10 cellular contexts compared by ENCODE assay signal in the genomic region with DNA sequence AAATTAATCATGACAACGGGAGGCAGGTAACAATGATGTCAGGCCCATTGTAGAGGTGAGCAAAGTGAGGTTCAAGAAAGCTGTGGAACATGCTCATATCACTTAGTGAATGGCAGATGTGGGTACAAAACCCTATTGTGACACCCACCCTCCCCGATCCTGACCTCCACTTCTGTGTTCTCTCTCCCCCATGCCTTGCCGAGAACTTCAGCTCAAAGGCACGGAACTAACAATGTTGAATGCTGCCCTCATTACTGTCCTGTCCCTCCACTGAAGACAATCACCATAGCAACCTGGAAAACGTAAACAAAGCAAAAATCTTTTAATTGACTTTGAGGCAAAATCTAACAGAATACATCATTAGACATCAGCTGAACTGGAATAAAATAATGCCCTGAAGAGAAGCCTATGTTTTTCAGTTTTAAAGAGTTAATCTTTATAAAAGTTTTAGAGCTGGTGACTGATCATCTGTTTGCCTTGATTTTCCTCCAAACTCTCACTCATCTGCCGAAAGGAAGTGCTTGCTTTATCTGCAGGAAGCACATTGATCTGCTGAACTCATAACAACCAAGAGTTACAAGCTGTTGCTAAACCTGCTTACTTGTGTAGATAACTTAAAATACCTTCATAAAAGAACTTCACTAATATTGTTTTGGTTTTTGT.
A peak's percentile ranks its signal among the peaks of the same experiment; 100 is the strongest.
DNase-seq lines count a peak whose midpoint lies in the region; ATAC-seq and TF ChIP-seq lines count a peak whose summit lies in the region.
"Had no signal": no experiment of that assay in that cellular context is flagged by ENCODE, and none has a peak within 500 bp of the region (broad histone marks: within the 10 kb centered on the region; RNA-seq: fewer than 3 reads in every experiment).

No MANE protein-coding gene starts in this region.

- H3K4me2 ChIP-seq in PC-3 (ENCODE audit: low read length) = peak overlapping the region; percentile 76

- H3K36me3 ChIP-seq in CD4-positive, alpha-beta memory T cell (ENCODE audit: insufficient read depth, low read length) = no peaks in the 10 kb centered on the region
- no peaks in the 10 kb centered on the region for H3K36me3 ChIP-seq in PC-3 (ENCODE audit: low read depth, low read length)
- no peaks in the 10 kb centered on the region for H3K36me3 ChIP-seq in effector memory CD4-positive, alpha-beta T cell (ENCODE audit: control insufficient read depth, insufficient read depth, low read length)
- no peaks in the 10 kb centered on the region for H3K36me3 ChIP-seq in naive thymus-derived CD4-positive, alpha-beta T cell (ENCODE audit: control insufficient read depth in 2 of 3, insufficient read depth in 3 of 3, low read length in 3 of 3)

- no peaks in the 10 kb centered on the region for H3K27me3 Mint-ChIP-seq in CD4-positive, alpha-beta memory T cell
- peaks cover 0 to 65% (median 0%) of the 10 kb centered on the region in 5 donors for H3K27me3 Mint-ChIP-seq in naive thymus-derived CD4-positive, alpha-beta T cell

- H3K9ac ChIP-seq in PC-3 (ENCODE audit: low read length) = peak overlapping the region; percentile 65

- H3K4me1 ChIP-seq in CD4-positive, alpha-beta memory T cell (ENCODE audit: insufficient read depth, low read length) = peaks cover 14% of the 10 kb centered on the region
- H3K4me1 ChIP-seq in PC-3 (ENCODE audit: insufficient read depth, low read length) = peaks cover 19% of the 10 kb centered on the region
- peaks cover 8% of the 10 kb centered on the region for H3K4me1 ChIP-seq in effector memory CD4-positive, alpha-beta T cell (ENCODE audit: control insufficient read depth, insufficient read depth, low read length, poor library complexity, severe bottlenecking)
- peaks cover 0 to 14% of the 10 kb centered on the region in 2 donors for H3K4me1 ChIP-seq in naive thymus-derived CD4-positive, alpha-beta T cell (ENCODE audit: control insufficient read depth in 2 of 2, insufficient read depth in 2 of 2, low read length in 2 of 2)

- no peak overlapping the region; the same call in 1 of the 2 replicates for H2AFZ ChIP-seq in PC-3 (ENCODE audit: low read length)

- ATAC-seq in PC-3 = peak; percentile 81
- ATAC-seq in naive thymus-derived CD4-positive, alpha-beta T cell = peak; percentile 82
- no peak for ATAC-seq in GM18861 (IDR thresholded peaks at IDR 0.05; ENCODE audit: unreplicated experiment)
- no peak for ATAC-seq in GM18867 (IDR thresholded peaks at IDR 0.05; ENCODE audit: unreplicated experiment)

- peak overlapping the region; percentile 16 to 98 (median 90) for H3K27ac Mint-ChIP-seq in CD4-positive, alpha-beta memory T cell
- peak overlapping the region; percentile 45 to 96 (median 85) for H3K27ac Mint-ChIP-seq in naive thymus-derived CD4-positive, alpha-beta T cell

- no peaks in the 10 kb centered on the region for H3K9me3 ChIP-seq in CD4-positive, alpha-beta memory T cell (ENCODE audit: control insufficient read depth in 1 of 2, low read length in 2 of 2)
- no peaks in the 10 kb centered on the region for H3K9me3 ChIP-seq in PC-3 (ENCODE audit: low read length)
- H3K9me3 ChIP-seq in effector memory CD4-positive, alpha-beta T cell (ENCODE audit: control insufficient read depth, low read length) = no peaks in the 10 kb centered on the region
- H3K9me3 ChIP-seq in naive thymus-derived CD4-positive, alpha-beta T cell (ENCODE audit: control insufficient read depth in 2 of 3, low read length in 3 of 3) = no peaks in the 10 kb centered on the region

- no peaks in the 10 kb centered on the region for H3F3A ChIP-seq in PC-3 (ENCODE audit: low read length, unreplicated experiment)

- intact Hi-C loops in CD4-positive, alpha-beta memory T cell (cut with micrococcal nuclease) = no loop called here
- intact Hi-C loops in PC-3 (cut with micrococcal nuclease) = loop anchor here (2.0 kb wide), 3 partner anchors 27 to 67 kb away; no protein-coding TSS in a partner anchor
- intact Hi-C loops in naive thymus-derived CD4-positive, alpha-beta T cell (cut with micrococcal nuclease) = loop anchor here (1.0 to 2.0 kb wide), 2 partner anchors 11 to 25 kb away; no protein-coding TSS in a partner anchor

- TF ChIP-seq CTCF in PC-3 (conservative IDR thresholded peaks at IDR 0.05; ENCODE audit: low read depth, low read length) = no peak

- H3K79me2 ChIP-seq in PC-3 (ENCODE audit: low read length) = no peaks in the 10 kb centered on the region

- no peaks in the 10 kb centered on the region for H4K20me1 ChIP-seq in PC-3 (ENCODE audit: low read length)

- H3K4me1 Mint-ChIP-seq in CD4-positive, alpha-beta memory T cell = peaks cover 11 to 23% (median 12%) of the 10 kb centered on the region in 4 donors
- H3K4me1 Mint-ChIP-seq in naive thymus-derived CD4-positive, alpha-beta T cell = peaks cover 6 to 28% (median 21%) of the 10 kb centered on the region in 7 donors

- TSS peak; percentile 51 for BruUV-seq in PC-3 (replicated peaks; lab: Mats Ljungman, UMichigan)

- peak in 4 of 5 donors; percentile 27 to 42 (median 33) for DNase-seq in CD4-positive, alpha-beta memory T cell
- DNase-seq in PC-3 = peak; percentile 53
- no peak for DNase-seq in effector memory CD4-positive, alpha-beta T cell
- DNase-seq in naive thymus-derived CD4-positive, alpha-beta T cell = peak in 4 of 9 donors; percentile 29 to 43 (median 32)
- DNase-seq in A172 (ENCODE audit: low spot score) = no peak
- no peak for DNase-seq in NK-92 treated with Interleukin-12 subunit alpha and Interleukin-12 subunit beta, amount 100 ng/mL, for 24 hours (lab: John Stamatoyannopoulos, UW)
- DNase-seq: amniotic stem cell, nucleus accumbens had no signal

- H3K4me3 Mint-ChIP-seq in CD4-positive, alpha-beta memory T cell = peak overlapping the region in 7 of 8 donors; percentile 12 to 64 (median 46)
- H3K4me3 Mint-ChIP-seq in naive thymus-derived CD4-positive, alpha-beta T cell = peak overlapping the region in 8 of 10 donors; percentile 3 to 79 (median 49)

- H3K9me2 ChIP-seq in PC-3 (replicated peaks; ENCODE audit: low read length) = no peaks in the 10 kb centered on the region

- H3K36me3 Mint-ChIP-seq in CD4-positive, alpha-beta memory T cell = no peaks in the 10 kb centered on the region
- peaks cover 3 to 12% (median 4%) of the 10 kb centered on the region in 5 donors for H3K36me3 Mint-ChIP-seq in naive thymus-derived CD4-positive, alpha-beta T cell

- peaks cover 0 to 3% (median under 1%) of the 10 kb centered on the region in 8 donors for H3K9me3 Mint-ChIP-seq in CD4-positive, alpha-beta memory T cell
- peaks cover 0 to 2% (median 0%) of the 10 kb centered on the region in 11 donors for H3K9me3 Mint-ChIP-seq in naive thymus-derived CD4-positive, alpha-beta T cell

- CTCF ChIA-PET in CD4-positive, alpha-beta memory T cell (lab: Charles Lee; ENCODE audit: partially characterized antibody) = interaction anchor here (0.9 to 1.2 kb wide), 2 partner anchors 51 to 234 kb away, joined by 3 read pairs; no protein-coding TSS in a partner anchor
- CTCF ChIA-PET in PC-3 (lab: Charles Lee) = no interaction called here
- CTCF ChIA-PET in naive thymus-derived CD4-positive, alpha-beta T cell (lab: Charles Lee) = no interaction called here

- POLR2A ChIA-PET in CD4-positive, alpha-beta memory T cell (lab: Charles Lee; ENCODE audit: partially characterized antibody) = interaction anchor here (0.8 to 2.5 kb wide), 4 partner anchors 27 to 234 kb away, joined by 3 to 9 read pairs (median 4); partner anchors contain the start of gene TRDMT1
- POLR2A ChIA-PET in PC-3 (lab: Charles Lee; ENCODE audit: unreplicated experiment) = interaction anchor here (0.5 kb wide), 1 partner anchor 31 kb away, joined by 3 read pairs; no protein-coding TSS in a partner anchor
- POLR2A ChIA-PET in naive thymus-derived CD4-positive, alpha-beta T cell (lab: Charles Lee) = interaction anchor here (1.2 kb wide), 1 partner anchor 39 kb away, joined by 4 read pairs; no protein-coding TSS in a partner anchor

- H3K27me3 ChIP-seq in CD4-positive, alpha-beta memory T cell (ENCODE audit: insufficient read depth, low read length) = no peaks in the 10 kb centered on the region
- H3K27me3 ChIP-seq in PC-3 (ENCODE audit: low read length) = no peaks in the 10 kb centered on the region
- H3K27me3 ChIP-seq in effector memory CD4-positive, alpha-beta T cell (replicated peaks; ENCODE audit: control insufficient read depth, insufficient read depth, low read length, poor library complexity, severe bottlenecking) = no peaks in the 10 kb centered on the region
- no peaks in the 10 kb centered on the region for H3K27me3 ChIP-seq in naive thymus-derived CD4-positive, alpha-beta T cell (ENCODE audit: control insufficient read depth in 2 of 2, insufficient read depth in 2 of 2, low read length in 2 of 2)

- no peak overlapping the region for H3K27ac ChIP-seq in CD4-positive, alpha-beta memory T cell (ENCODE audit: low read depth, low read length)
- peak overlapping the region; percentile 95 for H3K27ac ChIP-seq in PC-3 (ENCODE audit: low read length)
- H3K27ac ChIP-seq in effector memory CD4-positive, alpha-beta T cell (ENCODE audit: insufficient read depth, low read length, poor library complexity, severe bottlenecking) = peak overlapping the region; percentile 44
- H3K27ac ChIP-seq in naive thymus-derived CD4-positive, alpha-beta T cell (ENCODE audit: low read depth, low read length) = peak overlapping the region; percentile 19

- no peak overlapping the region for H3K4me3 ChIP-seq in CD4-positive, alpha-beta memory T cell (ENCODE audit: low read length in 2 of 2)
- H3K4me3 ChIP-seq in PC-3 (ENCODE audit: low read length) = peak overlapping the region; percentile 42
- H3K4me3 ChIP-seq in effector memory CD4-positive, alpha-beta T cell (ENCODE audit: insufficient read depth, low read depth, low read length, poor library complexity, severe bottlenecking) = no peak overlapping the region
- H3K4me3 ChIP-seq in naive thymus-derived CD4-positive, alpha-beta T cell (ENCODE audit: low read length) = no peak overlapping the region

Comparison
In these comparisons a context has a peak if more than half of its experiments do, and no peak if none do; other contexts are left out.
1. DNase-seq: peak in CD4-positive, alpha-beta memory T cell (4 of 5) and PC-3 (single experiment); none in effector memory CD4-positive, alpha-beta T cell (0 of 3), A172 (single experiment) and NK-92 treated with Interleukin-12 subunit alpha and Interleukin-12 subunit beta, amount 100 ng/mL, for 24 hours (single experiment).
2. ATAC-seq: peak in PC-3 (single experiment) and naive thymus-derived CD4-positive, alpha-beta T cell (single experiment); none in GM18861 (single experiment) and GM18867 (single experiment).